Comparison of ENCODE assay signal across 15 cellular contexts in the genomic region with DNA sequence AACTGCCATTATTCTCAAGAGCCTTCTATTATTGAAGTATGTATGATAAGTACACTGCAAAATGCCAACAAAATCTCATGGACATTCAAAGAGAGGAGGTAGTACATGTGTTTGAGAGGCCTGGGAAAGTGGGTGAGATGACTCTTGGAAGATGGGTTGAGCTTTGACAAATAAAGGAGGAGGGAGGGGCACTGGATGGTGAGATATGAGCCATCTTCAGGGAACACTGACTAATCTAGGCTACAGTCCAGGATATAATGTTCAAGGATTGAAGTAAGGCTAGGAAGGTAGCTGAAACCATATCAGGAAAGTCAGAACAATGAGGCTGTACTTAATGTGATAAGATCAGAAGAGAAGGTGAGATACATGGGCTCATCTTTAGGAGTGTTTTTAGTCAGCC.
A peak's percentile ranks its signal among the peaks of the same experiment; 100 is the strongest.
DNase-seq lines count a peak whose midpoint lies in the region; ATAC-seq, FAIRE-seq and TF ChIP-seq lines count a peak whose summit lies in the region.
"Had no signal": no experiment of that assay in that cellular context is flagged by ENCODE, and none has a peak within 500 bp of the region (broad histone marks: within the 10 kb centered on the region; RNA-seq: fewer than 3 reads in every experiment).

No MANE protein-coding gene starts in this region.

- CTCF ChIA-PET in A673 (lab: Charles Lee): no interaction called here

- DNase-seq in GM12891 (ENCODE audit: insufficient read length, low spot score) (no peak), NCI-H2029 (lab: John Stamatoyannopoulos, UW) (peak; percentile 49), astrocyte (ENCODE audit: low read depth) (no peak), iris pigment epithelial cell (ENCODE audit: low read depth) (peak; percentile 10), iPS-NIHi7 (ENCODE audit: extremely low spot score) (no peak), A673 (ENCODE audit: low spot score) (no peak)
- DNase-seq in activated CD8-positive, alpha-beta memory T cell treated with anti-CD3 and anti-CD28 coated beads, Interleukin-2, amount 50 U/mL, for 48 hours: no peak
- DNase-seq: NCI-H1092 treated with DMSO at 0.1 percent for 48 hours, NCI-H1694 treated with DMSO at 0.1 percent for 48 hours, NCI-H524, Peyer's patch had no signal

- H3K36me3 Mint-ChIP-seq in astrocyte (ENCODE audit: low read depth, unreplicated experiment): no peaks in the 10 kb centered on the region

- no peaks in the 10 kb centered on the region for H3K79me2 ChIP-seq in astrocyte (ENCODE audit: insufficient read depth, low read length)

- H3K36me3 ChIP-seq in astrocyte (ENCODE audit: insufficient read depth, low read length) (no peaks in the 10 kb centered on the region), A673 (ENCODE audit: insufficient read depth, low read length, poor library complexity, severe bottlenecking) (no peaks in the 10 kb centered on the region)
- H3K36me3 ChIP-seq: Peyer's patch had no signal

- peaks cover 12% of the 10 kb centered on the region for H3K4me1 Mint-ChIP-seq in astrocyte (ENCODE audit: low read depth, unreplicated experiment)

- BruUV-seq in A673 (replicated peaks; lab: Mats Ljungman, UMichigan): no TSS peak

- intact Hi-C loops in A673 (cut with micrococcal nuclease; ENCODE audit: unreplicated experiment): no loop called here

- no peaks in the 10 kb centered on the region for H3K9me3 Mint-ChIP-seq in astrocyte (ENCODE audit: unreplicated experiment)

- H4K20me1 ChIP-seq in astrocyte (ENCODE audit: insufficient read depth, low read length): no peaks in the 10 kb centered on the region

- FAIRE-seq in GM12891 (lab: Jason Lieb, UNC) (peak; percentile 33), astrocyte (lab: Jason Lieb, UNC) (peak; percentile 5)

- no peaks in the 10 kb centered on the region for H3K9me3 ChIP-seq in astrocyte (ENCODE audit: insufficient read depth, low read depth, low read length)
- no peaks in the 10 kb centered on the region for H3K9me3 ChIP-seq in A673 (ENCODE audit: low read depth, low read length, poor library complexity, severe bottlenecking)
- H3K9me3 ChIP-seq: Peyer's patch had no signal

- H3K4me3 ChIP-seq in astrocyte (ENCODE audit: insufficient read depth, low read depth, low read length): no peak overlapping the region
- H3K4me3 ChIP-seq in A673 (ENCODE audit: low read depth, low read length, poor library complexity, severe bottlenecking): no peak overlapping the region
- H3K4me3 ChIP-seq: Peyer's patch had no signal

- H3K4me3 Mint-ChIP-seq in astrocyte (ENCODE audit: unreplicated experiment): no peak overlapping the region

- H3K27ac Mint-ChIP-seq in astrocyte (ENCODE audit: unreplicated experiment): no peak overlapping the region

- no peak for TF ChIP-seq CTCF in astrocyte (IDR thresholded peaks at IDR 0.05; ENCODE audit: insufficient read depth, low read depth, low read length)
- no peak for TF ChIP-seq CTCF in A673 (conservative IDR thresholded peaks at IDR 0.05; ENCODE audit: low read depth, low read length)

- no peak for TF ChIP-seq POLR2A in GM12891 (IDR thresholded peaks at IDR 0.05; ENCODE audit: low read depth, low read length)

- H3K4me1 ChIP-seq in astrocyte (ENCODE audit: insufficient read depth, low read length) (peaks cover 8% of the 10 kb centered on the region), A673 (ENCODE audit: insufficient read depth, low read length, poor library complexity, severe bottlenecking) (peaks cover 2% of the 10 kb centered on the region)
- H3K4me1 ChIP-seq: Peyer's patch had no signal

- H2AFZ ChIP-seq in astrocyte (ENCODE audit: low read depth, low read length): no peak overlapping the region

- H3K27me3 Mint-ChIP-seq in astrocyte (ENCODE audit: low read depth, unreplicated experiment): no peaks in the 10 kb centered on the region

- no peak for ATAC-seq in GM18858 (IDR thresholded peaks at IDR 0.05; ENCODE audit: unreplicated experiment)
- ATAC-seq: Right ventricle myocardium inferior had no signal

- H3K27me3 ChIP-seq in astrocyte (ENCODE audit: insufficient read depth, low read length): no peaks in the 10 kb centered on the region
- no peaks in the 10 kb centered on the region for H3K27me3 ChIP-seq in A673 (replicated peaks; ENCODE audit: insufficient read depth, low read depth, low read length, poor library complexity)
- H3K27me3 ChIP-seq: Peyer's patch had no signal

- POLR2A ChIA-PET in A673 (lab: Charles Lee; ENCODE audit: low non-redundant PET): no interaction called here

- no peak overlapping the region for H3K4me2 ChIP-seq in astrocyte (ENCODE audit: low read length)
- H3K4me2 ChIP-seq: KMS-11 had no signal

- H3K27ac ChIP-seq in astrocyte (ENCODE audit: low read depth, low read length) (no peak overlapping the region), A673 (ENCODE audit: low read depth, low read length, poor library complexity, severe bottlenecking) (no peak overlapping the region)
- H3K27ac ChIP-seq: C4-2B, KMS-11, Peyer's patch had no signal

- H3K9ac ChIP-seq in astrocyte (ENCODE audit: low read length): no peak overlapping the region
- H3K9ac ChIP-seq: KMS-11 had no signal

TF ChIP-seq in GM12891, 5 proteins besides CTCF, POLR2A, EP300 and RAD21:
- TF ChIP-seq SPI1 (IDR thresholded peaks at IDR 0.05; ENCODE audit: low read depth, low read length): no peak

Comparison
In these comparisons a context has a peak if more than half of its experiments do, and no peak if none do; other contexts are left out.
1. DNase-seq: peak in NCI-H2029 (single experiment) and iris pigment epithelial cell (single experiment); none in GM12891 (single experiment), astrocyte (single experiment), activated CD8-positive, alpha-beta memory T cell treated with anti-CD3 and anti-CD28 coated beads, Interleukin-2, amount 50 U/mL, for 48 hours (single experiment), iPS-NIHi7 (single experiment) and A673 (single experiment).